ENCODE assay signal across 15 cellular contexts in the genomic region with DNA sequence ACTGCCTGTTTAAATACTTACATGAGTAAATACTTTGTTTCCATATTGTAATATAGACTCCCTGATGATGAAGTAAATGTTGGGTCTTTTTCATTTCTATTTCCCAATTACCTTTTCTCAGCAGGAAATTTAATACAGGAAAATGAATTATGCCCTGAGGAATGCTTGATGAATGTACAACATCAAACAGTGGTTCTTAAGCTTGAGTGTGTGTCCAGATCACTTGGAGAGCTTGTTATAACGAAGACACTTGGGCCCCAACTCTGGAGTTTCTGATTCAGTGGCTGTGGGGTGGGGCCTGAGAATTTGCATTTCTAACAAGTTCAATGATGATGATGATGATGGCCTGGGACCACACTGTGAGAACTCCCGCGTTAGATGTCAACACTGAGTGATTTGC. TPM values are rescaled to one million over a fixed set of nuclear protein-coding genes. Genes with fewer than 3 reads are reported as not detected.
DNase-seq lines count a peak whose midpoint lies in the region; ATAC-seq, FAIRE-seq and TF ChIP-seq lines count a peak whose summit lies in the region.
"Had no signal": no experiment of that assay in that cellular context is flagged by ENCODE, and none has a peak within 500 bp of the region (broad histone marks: within the 10 kb centered on the region; RNA-seq: fewer than 3 reads in every experiment).

No MANE protein-coding gene starts in this region.

- H3K27ac ChIP-seq in breast epithelium (no peak overlapping the region), lower lobe of right lung (no peak overlapping the region)
- H3K27ac ChIP-seq: BLaER1 had no signal

- intact Hi-C loops in MCF 10A (cut with micrococcal nuclease) (no loop called here), breast epithelium (cut with DNase I; ENCODE audit: low total_unique reads) (no loop called here), lower lobe of right lung (cut with DNase I) (no loop called here)

- no peaks in the 10 kb centered on the region for H3K9me3 Mint-ChIP-seq in MCF 10A (ENCODE audit: unreplicated experiment)
- no peaks in the 10 kb centered on the region for H3K9me3 Mint-ChIP-seq in activated T-cell treated with anti-CD3 and anti-CD28 coated beads, Interleukin-2, amount 50 U/mL, for 24 hours
- H3K9me3 Mint-ChIP-seq: CD8-positive, alpha-beta memory T cell; GM23338 had no signal

- H3K4me3 ChIP-seq in breast epithelium (no peak overlapping the region), bronchial epithelial cell (ENCODE audit: low read depth, low read length) (no peak overlapping the region), lower lobe of right lung (no peak overlapping the region)
- H3K4me3 ChIP-seq: BLaER1, GM23338 had no signal

- no peak for FAIRE-seq in bronchial epithelial cell (lab: Jason Lieb, UNC)
- no peak for FAIRE-seq in GM12891 (lab: Jason Lieb, UNC)
- FAIRE-seq: GM18507 had no signal

- ATAC-seq in lower lobe of right lung (peak; percentile 41 to 80), HG03439 (IDR thresholded peaks at IDR 0.05; ENCODE audit: unreplicated experiment) (no peak)
- ATAC-seq: GM23338 had no signal

- TF ChIP-seq CTCF in MCF 10A (IDR thresholded peaks at IDR 0.05; ENCODE audit: unreplicated experiment) (no peak), breast epithelium (IDR thresholded peaks at IDR 0.05) (no peak), bronchial epithelial cell (IDR thresholded peaks at IDR 0.05; ENCODE audit: insufficient read depth, low read length, severe bottlenecking) (no peak), lower lobe of right lung (IDR thresholded peaks at IDR 0.05) (no peak)

- H3K9me3 ChIP-seq in breast epithelium (no peaks in the 10 kb centered on the region), lower lobe of right lung (no peaks in the 10 kb centered on the region)
- H3K9me3 ChIP-seq: BLaER1 had no signal

- no peaks in the 10 kb centered on the region for H3K36me3 Mint-ChIP-seq in MCF 10A (ENCODE audit: insufficient read depth, unreplicated experiment)
- no peaks in the 10 kb centered on the region for H3K36me3 Mint-ChIP-seq in activated T-cell treated with anti-CD3 and anti-CD28 coated beads, Interleukin-2, amount 50 U/mL, for 24 hours (ENCODE audit: low read depth)
- H3K36me3 Mint-ChIP-seq: CD8-positive, alpha-beta memory T cell had no signal

- peak; percentile 13 for DNase-seq in MCF 10A (ENCODE audit: unreplicated experiment)
- no peak for DNase-seq in breast epithelium (ENCODE audit: low spot score in 2 of 2)
- peak; percentile 93 for DNase-seq in bronchial epithelial cell (ENCODE audit: low read depth)
- no peak for DNase-seq in lower lobe of right lung
- no peak for DNase-seq in activated T-cell treated with anti-CD3 and anti-CD28 coated beads, Interleukin-2, amount 50 U/mL, for 24 hours
- no peak for DNase-seq in GM12891 (ENCODE audit: insufficient read length, low spot score)
- DNase-seq: 8988T; AML-193; CD8-positive, alpha-beta memory T cell; DMS53; H7 had no signal

- no peaks in the 10 kb centered on the region for H3K27me3 Mint-ChIP-seq in MCF 10A (ENCODE audit: insufficient read depth, unreplicated experiment)
- no peaks in the 10 kb centered on the region for H3K27me3 Mint-ChIP-seq in activated T-cell treated with anti-CD3 and anti-CD28 coated beads, Interleukin-2, amount 50 U/mL, for 24 hours

- no TSS peak for BruUV-seq in MCF 10A (replicated peaks; lab: Mats Ljungman, UMichigan)

- peaks cover 12% of the 10 kb centered on the region for H3K4me1 Mint-ChIP-seq in MCF 10A (ENCODE audit: insufficient read depth, unreplicated experiment)
- peaks cover 3% of the 10 kb centered on the region for H3K4me1 Mint-ChIP-seq in activated T-cell treated with anti-CD3 and anti-CD28 coated beads, Interleukin-2, amount 50 U/mL, for 24 hours (ENCODE audit: low read depth)
- H3K4me1 Mint-ChIP-seq: CD8-positive, alpha-beta memory T cell had no signal

- H3K36me3 ChIP-seq in breast epithelium (no peaks in the 10 kb centered on the region), bronchial epithelial cell (ENCODE audit: control insufficient read depth, insufficient read depth, low read length) (no peaks in the 10 kb centered on the region), lower lobe of right lung (no peaks in the 10 kb centered on the region)
- H3K36me3 ChIP-seq: BLaER1 had no signal

- H3K4me1 ChIP-seq in breast epithelium (no peaks in the 10 kb centered on the region), lower lobe of right lung (no peaks in the 10 kb centered on the region)
- H3K4me1 ChIP-seq: BLaER1 had no signal

- POLR2A ChIA-PET in MCF 10A (lab: Yijun Ruan, JAX): interaction anchor here (0.8 to 2.8 kb wide), 4 partner anchors 9 to 158 kb away, joined by 3 to 22 read pairs (median 6); partner anchors contain the start of gene SMAD4

- H3K4me3 Mint-ChIP-seq in MCF 10A (ENCODE audit: unreplicated experiment): no peak overlapping the region
- H3K4me3 Mint-ChIP-seq in activated T-cell treated with anti-CD3 and anti-CD28 coated beads, Interleukin-2, amount 50 U/mL, for 24 hours: no peak overlapping the region
- H3K4me3 Mint-ChIP-seq: CD8-positive, alpha-beta memory T cell; GM23338 had no signal

- TF ChIP-seq POLR2A in breast epithelium (IDR thresholded peaks at IDR 0.05): no peak
- no peak for TF ChIP-seq POLR2A in GM12891 (IDR thresholded peaks at IDR 0.05; ENCODE audit: low read depth, low read length)

- H3K27ac Mint-ChIP-seq in MCF 10A (ENCODE audit: low read depth, unreplicated experiment): no peak overlapping the region
- no peak overlapping the region for H3K27ac Mint-ChIP-seq in activated T-cell treated with anti-CD3 and anti-CD28 coated beads, Interleukin-2, amount 50 U/mL, for 24 hours
- H3K27ac Mint-ChIP-seq: CD8-positive, alpha-beta memory T cell; GM23338 had no signal

- H3K27me3 ChIP-seq in breast epithelium (no peaks in the 10 kb centered on the region), bronchial epithelial cell (ENCODE audit: control insufficient read depth, insufficient read depth, low read length) (no peaks in the 10 kb centered on the region), lower lobe of right lung (ENCODE audit: low read depth) (no peaks in the 10 kb centered on the region)
- H3K27me3 ChIP-seq: BLaER1 had no signal

- CTCF ChIA-PET in MCF 10A (lab: Yijun Ruan, JAX): interaction anchor here (0.6 to 1.9 kb wide), 7 partner anchors 9 to 683 kb away, joined by 3 to 5 read pairs (median 3); no protein-coding TSS in a partner anchor

TF ChIP-seq in GM12891, 5 proteins besides CTCF, POLR2A, EP300 and RAD21:
- no peak for TF ChIP-seq PAX5 (IDR thresholded peaks at IDR 0.05; ENCODE audit: insufficient read depth, low read length, severe bottlenecking)
- no peak for TF ChIP-seq TAF1 (IDR thresholded peaks at IDR 0.05; ENCODE audit: low read depth, low read length)
- TF ChIP-seq SPI1 (IDR thresholded peaks at IDR 0.05; ENCODE audit: low read depth, low read length): no peak
- TF ChIP-seq POU2F2 (IDR thresholded peaks at IDR 0.05; ENCODE audit: low read depth, low read length): no peak
- TF ChIP-seq POLR2AphosphoS5 (IDR thresholded peaks at IDR 0.05; ENCODE audit: low read depth, low read length): no peak

RNA-seq across cellular contexts. Expression of gene ME2, which starts 7.1 kb away (rescaled TPM):
- 64.8 and 67.2 TPM in 2 replicates for total RNA-seq in MCF 10A (2022)
- 10 to 100 TPM; 33.4 to 37.8 (median 37.3) TPM for total RNA-seq in breast epithelium
- 70.7 and 85.0 TPM in 2 replicates for total RNA-seq in bronchial epithelial cell
- 42.4 TPM for total RNA-seq in lower lobe of right lung
- polyA plus RNA-seq in GM12891 (2012; ENCODE audit: low read depth, missing spikeins): 49.7 TPM

RNA-seq across cellular contexts. Expression of gene MRO, which starts 52.0 kb away (rescaled TPM):
- not detected in 2 replicates for total RNA-seq in MCF 10A (2022)
- 1 to 10 TPM in 1 of 3 donors, under 1 TPM in 2; 0.59 to 3.0 (median 0.66) TPM for total RNA-seq in breast epithelium
- not detected in 2 replicates for total RNA-seq in bronchial epithelial cell
- total RNA-seq in lower lobe of right lung: 0.44 TPM
- not detected for polyA plus RNA-seq in GM12891 (2012; ENCODE audit: low read depth, missing spikeins)
- polyA plus RNA-seq: CD8-positive, alpha-beta memory T cell had no signal

Comparison
In these comparisons a context has a peak if more than half of its experiments do, and no peak if none do; other contexts are left out.
1. DNase-seq: peak in MCF 10A (single experiment) and bronchial epithelial cell (single experiment); none in breast epithelium (0 of 2), lower lobe of right lung (single experiment), activated T-cell treated with anti-CD3 and anti-CD28 coated beads, Interleukin-2, amount 50 U/mL, for 24 hours (single experiment) and GM12891 (single experiment).